9 cellular contexts compared by ENCODE assay signal in the genomic region with DNA sequence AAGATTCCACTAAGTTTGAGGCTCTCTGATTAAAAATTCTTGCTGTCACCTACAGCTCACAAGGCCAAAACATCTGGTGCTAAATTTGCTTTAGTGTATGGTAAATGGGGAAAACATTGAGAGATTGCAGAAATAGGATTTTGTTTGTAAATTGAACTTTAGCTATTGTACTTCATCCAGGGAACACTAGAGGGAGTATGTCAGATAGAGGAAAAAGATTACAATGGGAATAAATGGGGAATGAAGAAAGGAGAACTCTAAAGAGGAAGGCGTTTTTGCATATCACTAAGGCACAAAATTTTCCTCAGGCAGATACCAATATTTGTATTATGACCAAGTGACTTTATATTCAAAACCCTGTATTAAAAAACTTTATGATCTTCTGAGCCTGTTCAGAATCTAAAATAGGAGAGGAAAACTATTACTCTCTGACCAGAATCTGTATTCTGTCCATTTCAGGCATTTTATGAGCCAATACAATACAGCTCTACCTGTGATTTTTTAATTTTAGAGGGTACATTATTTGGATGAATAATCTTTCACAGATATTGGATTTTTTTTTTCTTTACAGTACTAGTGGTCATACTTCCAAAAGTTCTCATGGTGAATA. TPM values are rescaled to one million over a fixed set of nuclear protein-coding genes. Genes with fewer than 3 reads are reported as not detected.
DNase-seq lines count a peak whose midpoint lies in the region; ATAC-seq and TF ChIP-seq lines count a peak whose summit lies in the region.
"Had no signal": no experiment of that assay in that cellular context is flagged by ENCODE, and none has a peak within 500 bp of the region (broad histone marks: within the 10 kb centered on the region; RNA-seq: fewer than 3 reads in every experiment).

No MANE protein-coding gene starts in this region.

- POLR2A ChIA-PET in activated CD8-positive, alpha-beta T cell treated with anti-CD3 and anti-CD28 coated beads for 36 hours (lab: Charles Lee), result no interaction called here
- POLR2A ChIA-PET in activated CD8-positive, alpha-beta T cell treated with anti-CD3 and anti-CD28 coated beads, Interleukin-2, amount 10 ng/mL, durations not matched to agents 7 days and 5 days (lab: Charles Lee), result interaction anchor here (0.6 kb wide), 1 partner anchor 638 kb away, joined by 3 read pairs; no protein-coding TSS in a partner anchor

- no peak overlapping the region for H3K4me3 Mint-ChIP-seq in activated CD8-positive, alpha-beta T cell treated with anti-CD3 and anti-CD28 coated beads for 36 hours
- no peak overlapping the region for H3K4me3 Mint-ChIP-seq in activated CD8-positive, alpha-beta T cell treated with anti-CD3 and anti-CD28 coated beads, Interleukin-2, amount 10 ng/mL, durations not matched to agents 7 days and 5 days
- H3K4me3 Mint-ChIP-seq: activated naive CD4-positive, alpha-beta T cell treated with anti-CD3 and anti-CD28 coated beads, Interleukin-2, amount 50 U/mL, for 24 hours had no signal

- CTCF ChIA-PET in activated CD8-positive, alpha-beta T cell treated with anti-CD3 and anti-CD28 coated beads for 36 hours (lab: Charles Lee), result interaction anchor here (0.6 to 2.8 kb wide), 35 partner anchors 8 to 815 kb away, joined by 3 to 18 read pairs (median 5); no protein-coding TSS in a partner anchor
- CTCF ChIA-PET in activated CD8-positive, alpha-beta T cell treated with anti-CD3 and anti-CD28 coated beads, Interleukin-2, amount 10 ng/mL, durations not matched to agents 7 days and 5 days (lab: Charles Lee), result interaction anchor here (0.6 to 2.6 kb wide), 31 partner anchors 9 to 768 kb away, joined by 3 to 20 read pairs (median 4); no protein-coding TSS in a partner anchor

- no peak overlapping the region for H3K9ac ChIP-seq in colonic mucosa (ENCODE audit: low read depth in 2 of 2, low read length in 2 of 2)

- H3K27ac ChIP-seq in colonic mucosa, result no peak overlapping the region

- no peaks in the 10 kb centered on the region for H3K27me3 ChIP-seq in colonic mucosa

- H3K4me3 ChIP-seq in colonic mucosa, result no peak overlapping the region
- H3K4me3 ChIP-seq in mucosa of descending colon, result no peak overlapping the region

- peak; percentile 79 for TF ChIP-seq CTCF in activated CD8-positive, alpha-beta T cell treated with anti-CD3 and anti-CD28 coated beads for 36 hours (IDR thresholded peaks at IDR 0.05)
- peak; percentile 81 for TF ChIP-seq CTCF in colonic mucosa (IDR thresholded peaks at IDR 0.05)
- TF ChIP-seq CTCF in mucosa of descending colon (IDR thresholded peaks at IDR 0.05), result peak; percentile 53

- no peaks in the 10 kb centered on the region for H3K4me1 Mint-ChIP-seq in activated CD8-positive, alpha-beta T cell treated with anti-CD3 and anti-CD28 coated beads for 36 hours (ENCODE audit: low read depth)
- no peaks in the 10 kb centered on the region for H3K4me1 Mint-ChIP-seq in activated CD8-positive, alpha-beta T cell treated with anti-CD3 and anti-CD28 coated beads, Interleukin-2, amount 10 ng/mL, durations not matched to agents 7 days and 5 days (ENCODE audit: low read depth)
- H3K4me1 Mint-ChIP-seq: activated naive CD4-positive, alpha-beta T cell treated with anti-CD3 and anti-CD28 coated beads, Interleukin-2, amount 50 U/mL, for 24 hours had no signal

- no peak for DNase-seq in activated CD8-positive, alpha-beta T cell treated with anti-CD3 and anti-CD28 coated beads for 36 hours
- no peak for DNase-seq in activated CD8-positive, alpha-beta T cell treated with anti-CD3 and anti-CD28 coated beads, Interleukin-2, amount 10 ng/mL, durations not matched to agents 7 days and 5 days
- peak; percentile 35 for DNase-seq in NCI-H460 (ENCODE audit: extremely low read depth, low read depth)
- DNase-seq in colonic mucosa, result no peak
- no peak for DNase-seq in mucosa of descending colon
- DNase-seq in GM19238 (ENCODE audit: insufficient read length, low spot score), result no peak
- no peak for DNase-seq in cerebellar nuclear complex (lab: John Stamatoyannopoulos, UW)

- no peak for ATAC-seq in activated CD8-positive, alpha-beta T cell treated with anti-CD3 and anti-CD28 coated beads for 36 hours
- no peak for ATAC-seq in activated CD8-positive, alpha-beta T cell treated with anti-CD3 and anti-CD28 coated beads, Interleukin-2, amount 10 ng/mL, durations not matched to agents 7 days and 5 days
- ATAC-seq in mucosa of descending colon (peak; percentile 43), HG03520 (IDR thresholded peaks at IDR 0.05; ENCODE audit: unreplicated experiment) (no peak)

- H3K9me3 Mint-ChIP-seq in activated CD8-positive, alpha-beta T cell treated with anti-CD3 and anti-CD28 coated beads for 36 hours, result no peaks in the 10 kb centered on the region
- no peaks in the 10 kb centered on the region for H3K9me3 Mint-ChIP-seq in activated CD8-positive, alpha-beta T cell treated with anti-CD3 and anti-CD28 coated beads, Interleukin-2, amount 10 ng/mL, durations not matched to agents 7 days and 5 days (ENCODE audit: insufficient read depth)
- H3K9me3 Mint-ChIP-seq: activated naive CD4-positive, alpha-beta T cell treated with anti-CD3 and anti-CD28 coated beads, Interleukin-2, amount 50 U/mL, for 24 hours had no signal

- H3K36me3 ChIP-seq in colonic mucosa, result no peaks in the 10 kb centered on the region
- no peaks in the 10 kb centered on the region for H3K36me3 ChIP-seq in mucosa of descending colon (ENCODE audit: low read depth)

- H3K9me3 ChIP-seq in colonic mucosa, result no peaks in the 10 kb centered on the region
- no peaks in the 10 kb centered on the region for H3K9me3 ChIP-seq in mucosa of descending colon

- no peaks in the 10 kb centered on the region for H3K36me3 Mint-ChIP-seq in activated CD8-positive, alpha-beta T cell treated with anti-CD3 and anti-CD28 coated beads for 36 hours (ENCODE audit: low read depth)
- H3K36me3 Mint-ChIP-seq in activated CD8-positive, alpha-beta T cell treated with anti-CD3 and anti-CD28 coated beads, Interleukin-2, amount 10 ng/mL, durations not matched to agents 7 days and 5 days (ENCODE audit: low read depth), result no peaks in the 10 kb centered on the region
- H3K36me3 Mint-ChIP-seq: activated naive CD4-positive, alpha-beta T cell treated with anti-CD3 and anti-CD28 coated beads, Interleukin-2, amount 50 U/mL, for 24 hours had no signal

- intact Hi-C loops in activated CD8-positive, alpha-beta T cell treated with anti-CD3 and anti-CD28 coated beads for 36 hours (cut with micrococcal nuclease), result loop anchor here (5.0 kb wide), 1 partner anchor 740 kb away; no protein-coding TSS in a partner anchor
- intact Hi-C loops in colonic mucosa (cut with DNase I), result no loop called here
- intact Hi-C loops in mucosa of descending colon (cut with DNase I, micrococcal nuclease), result no loop called here

- no peaks in the 10 kb centered on the region for H3K27me3 Mint-ChIP-seq in activated CD8-positive, alpha-beta T cell treated with anti-CD3 and anti-CD28 coated beads for 36 hours
- H3K27me3 Mint-ChIP-seq in activated CD8-positive, alpha-beta T cell treated with anti-CD3 and anti-CD28 coated beads, Interleukin-2, amount 10 ng/mL, durations not matched to agents 7 days and 5 days (ENCODE audit: low read depth), result peaks cover 18% of the 10 kb centered on the region

- H3K4me1 ChIP-seq in colonic mucosa (no peaks in the 10 kb centered on the region), mucosa of descending colon (ENCODE audit: low read depth) (no peaks in the 10 kb centered on the region)

- H3K27ac Mint-ChIP-seq in activated CD8-positive, alpha-beta T cell treated with anti-CD3 and anti-CD28 coated beads for 36 hours, result no peak overlapping the region
- no peak overlapping the region for H3K27ac Mint-ChIP-seq in activated CD8-positive, alpha-beta T cell treated with anti-CD3 and anti-CD28 coated beads, Interleukin-2, amount 10 ng/mL, durations not matched to agents 7 days and 5 days
- H3K27ac Mint-ChIP-seq: activated naive CD4-positive, alpha-beta T cell treated with anti-CD3 and anti-CD28 coated beads, Interleukin-2, amount 50 U/mL, for 24 hours had no signal

RNA-seq across cellular contexts. Expression of a gene that starts 52.3 kb away (rescaled TPM):
- not detected for total RNA-seq in activated CD8-positive, alpha-beta T cell treated with anti-CD3 and anti-CD28 coated beads for 36 hours
- total RNA-seq in activated CD8-positive, alpha-beta T cell treated with anti-CD3 and anti-CD28 coated beads, Interleukin-2, amount 10 ng/mL, durations not matched to agents 7 days and 5 days, result not detected
- not detected in 2 replicates for total RNA-seq in NCI-H460 (2014; rRNA removed; shearing (Covaris generic))
- polyA plus RNA-seq in NCI-H460 (2014; cell fraction: nucleus; rRNA removed), result not detected in 2 replicates
- total RNA-seq in colonic mucosa (10 to 100 TPM; 13.2 to 24.6 TPM), mucosa of descending colon (10 to 100 TPM in 2 of 3 donors, 1 to 10 TPM in 1; 9.0 to 35.7 (median 16.2) TPM)
